In genomic region chr9:129161534-129161837, GRCh38 we compare ENCODE assay signal across 1 cellular context.
TF ChIP-seq lines count a peak whose summit lies in the region.

No MANE protein-coding gene starts in this region.

TF ChIP-seq in IMR-90, 13 proteins besides CTCF, POLR2A, EP300 and RAD21:
- TF ChIP-seq MAFK (IDR thresholded peaks at IDR 0.05; ENCODE audit: low read depth, low read length) (no peak), MAZ (IDR thresholded peaks at IDR 0.05; ENCODE audit: borderline replicate concordance, low read depth, low read length) (no peak)
